ENCODE assay signal across 21 cellular contexts in the genomic region with DNA sequence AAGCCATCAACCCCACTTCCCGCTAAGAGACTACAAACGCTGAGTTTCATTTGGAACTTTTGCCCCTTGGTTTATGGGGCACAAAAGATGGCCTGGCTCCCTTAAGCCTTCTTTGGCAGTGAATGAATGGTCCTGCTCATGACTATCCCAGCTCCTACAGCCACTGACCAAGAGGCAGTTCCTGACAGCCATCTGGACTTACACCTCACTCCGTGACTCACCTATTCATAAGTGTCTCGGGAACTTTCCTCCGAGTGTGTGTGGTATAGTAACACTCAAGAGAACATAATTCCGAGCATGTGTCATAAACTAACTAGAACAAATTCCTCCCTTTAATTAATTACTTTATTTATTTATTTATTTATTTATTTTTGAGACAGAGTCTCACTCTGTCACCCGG. TPM values are rescaled to one million over a fixed set of nuclear protein-coding genes. Genes with fewer than 3 reads are reported as not detected.
DNase-seq lines count a peak whose midpoint lies in the region; ATAC-seq and TF ChIP-seq lines count a peak whose summit lies in the region.
"Had no signal": no experiment of that assay in that cellular context is flagged by ENCODE, and none has a peak within 500 bp of the region (broad histone marks: within the 10 kb centered on the region; RNA-seq: fewer than 3 reads in every experiment).

No MANE protein-coding gene starts in this region.

- H3K27me3 ChIP-seq in SK-N-SH (ENCODE audit: insufficient read depth): no peaks in the 10 kb centered on the region
- H3K27me3 ChIP-seq: BLaER1 treated with 17β-estradiol and CSF1 and Interleukin-3, amounts not matched to agents 10 nM and 100 nM; gastrocnemius medialis had no signal

- H3K4me3 ChIP-seq in HFF-Myc (replicated peaks; ENCODE audit: low read depth, low read length) (no peak overlapping the region), SK-N-SH (ENCODE audit: low read depth in 2 of 2, low read length in 1 of 2) (no peak overlapping the region), fibroblast of mammary gland (ENCODE audit: control insufficient read depth, low read depth, low read length) (no peak overlapping the region)
- H3K4me3 ChIP-seq: BLaER1 treated with 17β-estradiol and CSF1 and Interleukin-3, amounts not matched to agents 10 nM and 100 nM; gastrocnemius medialis; GM23338 had no signal

- DNase-seq in HFF-Myc (ENCODE audit: extremely low read depth, low read depth) (peak; percentile 7), SK-N-SH (no peak), fibroblast of mammary gland (ENCODE audit: low read depth) (peak; percentile 74), renal cortical epithelial cell (ENCODE audit: low read depth) (peak; percentile 96), T-helper 2 cell (no peak), NCI-H82 treated with DMSO at 0.1 percent for 48 hours (lab: John Stamatoyannopoulos, UW; ENCODE audit: unreplicated experiment) (no peak)
- DNase-seq in activated CD8-positive, alpha-beta memory T cell treated with anti-CD3 and anti-CD28 coated beads for 24 hours: no peak
- DNase-seq: activated CD8-positive, alpha-beta memory T cell treated with anti-CD3 and anti-CD28 coated beads, Interleukin-2, amount 50 U/mL, for 4 hours; activated naive CD4-positive, alpha-beta T cell; DMS153; effector memory CD4-positive, alpha-beta T cell; gastrocnemius medialis; immature natural killer cell; MM.1S; NCI-H187 treated with DMSO at 0.1 percent for 48 hours; OCI-M1; right cardiac atrium; stimulated activated CD4-positive, alpha-beta T cell treated with anti-CD3 and anti-CD28 coated beads, Interleukin-1b, Interleukin-23, amount 100 ng/mL, for 48 hours had no signal

- H4K20me1 ChIP-seq in SK-N-SH (ENCODE audit: insufficient read depth): no peaks in the 10 kb centered on the region
- H4K20me1 ChIP-seq: BLaER1 treated with 17β-estradiol and CSF1 and Interleukin-3, amounts not matched to agents 10 nM and 100 nM had no signal

- CTCF ChIA-PET in SK-N-SH (lab: Yijun Ruan, JAX): no interaction called here

- peaks cover 5% of the 10 kb centered on the region for H3F3A ChIP-seq in SK-N-SH (replicated peaks; ENCODE audit: insufficient read depth)

- no peak overlapping the region for H3K4me2 ChIP-seq in SK-N-SH
- H3K4me2 ChIP-seq: BLaER1 treated with 17β-estradiol and CSF1 and Interleukin-3, amounts not matched to agents 10 nM and 100 nM; GM23338 had no signal

- ATAC-seq in HG02610 (IDR thresholded peaks at IDR 0.05; ENCODE audit: unreplicated experiment): no peak
- ATAC-seq: gastrocnemius medialis, GM23338, right cardiac atrium had no signal

- no peaks in the 10 kb centered on the region for H3K79me2 ChIP-seq in SK-N-SH (ENCODE audit: insufficient read depth)

- no peak overlapping the region for H3K27ac ChIP-seq in SK-N-SH (ENCODE audit: low read depth in 2 of 2, low read length in 1 of 2)
- H3K27ac ChIP-seq: BLaER1 treated with 17β-estradiol and CSF1 and Interleukin-3, amounts not matched to agents 10 nM and 100 nM; gastrocnemius medialis had no signal

- no peaks in the 10 kb centered on the region for H3K36me3 ChIP-seq in SK-N-SH (replicated peaks in 1 of 2; ENCODE audit: control insufficient read depth in 1 of 2, insufficient read depth in 2 of 2, low read length in 1 of 2)
- H3K36me3 ChIP-seq: BLaER1 treated with 17β-estradiol and CSF1 and Interleukin-3, amounts not matched to agents 10 nM and 100 nM; gastrocnemius medialis had no signal

- H3K9ac ChIP-seq in SK-N-SH: no peak overlapping the region
- H3K9ac ChIP-seq: BLaER1 treated with 17β-estradiol and CSF1 and Interleukin-3, amounts not matched to agents 10 nM and 100 nM had no signal

- TF ChIP-seq EP300 in SK-N-SH (IDR thresholded peaks at IDR 0.05; ENCODE audit: borderline replicate concordance in 1 of 2, low read depth in 1 of 2, low read length in 1 of 2): no peak

- POLR2A ChIA-PET in SK-N-SH (lab: Yijun Ruan, JAX): no interaction called here

- no peak overlapping the region for H2AFZ ChIP-seq in SK-N-SH (ENCODE audit: low read depth)
- H2AFZ ChIP-seq: GM23338 had no signal

- no peaks in the 10 kb centered on the region for H3K9me2 ChIP-seq in SK-N-SH

- no peaks in the 10 kb centered on the region for H3K4me1 ChIP-seq in SK-N-SH (ENCODE audit: control insufficient read depth in 1 of 2, insufficient read depth in 2 of 2, low read depth in 1 of 2, low read length in 1 of 2)
- H3K4me1 ChIP-seq: BLaER1 treated with 17β-estradiol and CSF1 and Interleukin-3, amounts not matched to agents 10 nM and 100 nM; gastrocnemius medialis had no signal

- WGBS in SK-N-SH (ENCODE audit: low lambda C conversion rate): 73% methylated on average over 7 of the region's 7 CpGs

- TF ChIP-seq RAD21 in SK-N-SH (IDR thresholded peaks at IDR 0.05; ENCODE audit: low read length): no peak

- TF ChIP-seq CTCF in HFF-Myc (IDR thresholded peaks at IDR 0.05; ENCODE audit: low read depth, low read length, missing control alignments) (no peak), SK-N-SH (IDR thresholded peaks at IDR 0.05) (no peak), fibroblast of mammary gland (conservative IDR thresholded peaks at IDR 0.05; ENCODE audit: control insufficient read depth, insufficient read depth, low read depth, low read length) (no peak)

- H3K9me3 ChIP-seq in SK-N-SH: no peaks in the 10 kb centered on the region
- H3K9me3 ChIP-seq: BLaER1 treated with 17β-estradiol and CSF1 and Interleukin-3, amounts not matched to agents 10 nM and 100 nM; gastrocnemius medialis had no signal

TF ChIP-seq in SK-N-SH, 30 proteins besides CTCF, POLR2A, EP300 and RAD21:
- TF ChIP-seq CHD2 (IDR thresholded peaks at IDR 0.05; ENCODE audit: low read length, partially characterized antibody) (no peak), TCF12 (IDR thresholded peaks at IDR 0.05) (peak; percentile 65), JUND (IDR thresholded peaks at IDR 0.05) (0 out of 2 replicates have a peak, but pooled peaks have one; percentile 18), FOSL2 (IDR thresholded peaks at IDR 0.05; ENCODE audit: borderline replicate concordance, low read depth) (peak; percentile 40; the same call in 1 of the 2 replicates)
- TF ChIP-seq, protein P1, sequence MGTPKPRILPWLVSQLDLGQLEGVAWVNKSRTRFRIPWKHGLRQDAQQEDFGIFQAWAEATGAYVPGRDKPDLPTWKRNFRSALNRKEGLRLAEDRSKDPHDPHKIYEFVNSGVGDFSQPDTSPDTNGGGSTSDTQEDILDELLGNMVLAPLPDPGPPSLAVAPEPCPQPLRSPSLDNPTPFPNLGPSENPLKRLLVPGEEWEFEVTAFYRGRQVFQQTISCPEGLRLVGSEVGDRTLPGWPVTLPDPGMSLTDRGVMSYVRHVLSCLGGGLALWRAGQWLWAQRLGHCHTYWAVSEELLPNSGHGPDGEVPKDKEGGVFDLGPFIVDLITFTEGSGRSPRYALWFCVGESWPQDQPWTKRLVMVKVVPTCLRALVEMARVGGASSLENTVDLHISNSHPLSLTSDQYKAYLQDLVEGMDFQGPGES (IDR thresholded peaks at IDR 0.05; ENCODE audit: low read depth, low read length): no peak

RNA-seq across cellular contexts. Expression of gene NUDT4, which starts 51.9 kb away (rescaled TPM):
- polyA plus RNA-seq in SK-N-SH (2012; rRNA removed): 19.8 and 26.0 TPM in 2 replicates
- 31.6 and 41.1 TPM in 2 replicates for polyA plus RNA-seq in SK-N-SH (2012; cell fraction: cytosol; rRNA removed)
- 10.8 and 16.7 TPM in 2 replicates for polyA plus RNA-seq in SK-N-SH (2012; cell fraction: nucleus; rRNA removed)
- 35.2 and 35.8 TPM in 2 replicates for total RNA-seq in renal cortical epithelial cell

Comparison
In these comparisons a context has a peak if more than half of its experiments do, and no peak if none do; other contexts are left out.
1. DNase-seq: peak in HFF-Myc (single experiment), fibroblast of mammary gland (single experiment) and renal cortical epithelial cell (single experiment); none in SK-N-SH (single experiment), activated CD8-positive, alpha-beta memory T cell treated with anti-CD3 and anti-CD28 coated beads for 24 hours (single experiment), T-helper 2 cell (0 of 5) and NCI-H82 treated with DMSO at 0.1 percent for 48 hours (single experiment).